In the genomic region with DNA sequence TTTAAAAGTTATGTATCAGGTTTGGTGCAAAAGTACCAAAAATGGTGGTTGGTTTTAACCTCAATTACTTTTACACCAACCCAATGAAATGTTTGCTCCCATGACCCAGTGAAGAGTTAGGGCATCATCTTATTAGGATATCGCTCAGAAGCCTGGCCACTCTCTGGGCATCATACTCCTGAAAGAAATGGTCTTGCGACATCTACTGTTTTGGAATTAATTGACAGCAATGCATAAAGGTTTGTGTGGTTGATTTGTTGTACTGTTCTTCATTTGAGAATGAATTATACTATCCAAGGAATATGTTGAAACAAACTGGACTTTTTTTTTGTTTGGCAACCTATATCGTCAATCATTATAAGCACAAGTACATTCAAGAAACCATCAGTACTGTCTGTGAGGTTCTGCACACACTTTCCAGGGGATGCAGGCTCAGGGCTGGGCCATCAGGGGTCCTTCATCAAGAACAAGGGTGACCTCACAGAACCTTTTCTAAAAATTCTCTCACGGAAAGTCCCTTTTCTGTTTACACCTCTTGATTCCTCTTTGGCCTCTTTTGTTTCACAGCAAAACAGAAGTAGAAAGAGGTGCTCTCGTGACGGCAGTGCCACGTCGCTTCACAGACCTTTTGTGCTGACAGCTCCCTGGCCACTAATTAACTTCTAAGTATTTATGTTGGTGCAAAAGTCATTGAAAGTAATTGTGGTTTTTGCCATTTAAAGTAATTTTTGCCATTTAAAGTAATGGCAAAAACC, we compare ENCODE assay signal across 9 cellular contexts.
DNase-seq lines count a peak whose midpoint lies in the region; ATAC-seq and TF ChIP-seq lines count a peak whose summit lies in the region.
"Had no signal": no experiment of that assay in that cellular context is flagged by ENCODE, and none has a peak within 500 bp of the region (broad histone marks: within the 10 kb centered on the region; RNA-seq: fewer than 3 reads in every experiment).

No MANE protein-coding gene starts in this region.

- 39 to 48% methylated on average over 8 of the region's 8 CpGs for WGBS in heart right ventricle, 2 donors
- WGBS in thyroid gland, 2 donors, result 66 to 73% methylated on average over 8 of the region's 8 CpGs

- H3K4me1 ChIP-seq in heart right ventricle (peaks cover 0 to 23% (median 12%) of the 10 kb centered on the region in 9 donors), thyroid gland (peaks cover 1 to 21% of the 10 kb centered on the region in 2 donors)
- H3K4me1 ChIP-seq: BLaER1 had no signal

- ATAC-seq in HG03039 (IDR thresholded peaks at IDR 0.05; ENCODE audit: unreplicated experiment), result peak; percentile 85
- ATAC-seq in heart right ventricle, result peak; percentile 44 to 80 (median 72)

- intact Hi-C loops in heart right ventricle (cut with DNase I), result loop anchor here in 3 of 10 donors (5.0 to 10.0 kb wide), 3 partner anchors 95 to 763 kb away; no protein-coding TSS in a partner anchor
- intact Hi-C loops in thyroid gland (cut with DNase I), result no loop called here

- TF ChIP-seq POLR2A in thyroid gland (IDR thresholded peaks at IDR 0.05), result no peak

- no peaks in the 10 kb centered on the region for H3K36me3 ChIP-seq in heart right ventricle
- H3K36me3 ChIP-seq in thyroid gland, result no peaks in the 10 kb centered on the region
- H3K36me3 ChIP-seq: BLaER1 had no signal

- H3K9me3 ChIP-seq in heart right ventricle (peaks cover 0 to 7% (median 0%) of the 10 kb centered on the region in 11 donors), thyroid gland (no peaks in the 10 kb centered on the region)
- H3K9me3 ChIP-seq: BLaER1 had no signal

- no peaks in the 10 kb centered on the region for H3K27me3 ChIP-seq in heart right ventricle
- no peaks in the 10 kb centered on the region for H3K27me3 ChIP-seq in thyroid gland
- H3K27me3 ChIP-seq: BLaER1 had no signal

- DNase-seq in activated T-cell treated with anti-CD3 and anti-CD28 coated beads, Interleukin-2, amount 50 U/mL, for 1 hour, result peak; percentile 35
- DNase-seq in activated T-cell treated with anti-CD3 and anti-CD28 coated beads for 4 hours (no peak), heart right ventricle (no peak), thyroid gland (no peak), superior temporal gyrus (ENCODE audit: extremely low spot score) (no peak), NCI-H2196 (lab: John Stamatoyannopoulos, UW; ENCODE audit: unreplicated experiment) (no peak)

- TF ChIP-seq CTCF in VCaP (conservative IDR thresholded peaks at IDR 0.05), result peak; percentile 29
- peak in 4 of 9 donors; percentile 7 to 32 (median 22) for TF ChIP-seq CTCF in heart right ventricle (IDR thresholded peaks at IDR 0.05)
- no peak for TF ChIP-seq CTCF in thyroid gland (IDR thresholded peaks at IDR 0.05)

- H3K27ac ChIP-seq in VCaP, result no peak overlapping the region
- H3K27ac ChIP-seq in heart right ventricle, result peak overlapping the region in 7 of 10 donors; percentile 25 to 74 (median 44)
- H3K27ac ChIP-seq in thyroid gland, result peak overlapping the region in 2 of 3 donors; percentile 7 to 34
- H3K27ac ChIP-seq: BLaER1 had no signal

- no peak overlapping the region for H3K4me3 ChIP-seq in heart right ventricle
- no peak overlapping the region for H3K4me3 ChIP-seq in thyroid gland (replicated peaks in 1 of 3)
- H3K4me3 ChIP-seq: BLaER1 had no signal
